In genomic region chr5:17235736-17236330, GRCh38 we compare ENCODE assay signal across 23 cellular contexts. TPM values are rescaled to one million over a fixed set of nuclear protein-coding genes. Genes with fewer than 3 reads are reported as not detected.
DNase-seq lines count a peak whose midpoint lies in the region; ATAC-seq and TF ChIP-seq lines count a peak whose summit lies in the region.
"Had no signal": no experiment of that assay in that cellular context is flagged by ENCODE, and none has a peak within 500 bp of the region (broad histone marks: within the 10 kb centered on the region; RNA-seq: fewer than 3 reads in every experiment).

No MANE protein-coding gene starts in this region.

- no peak overlapping the region for H3K4me3 ChIP-seq in smooth muscle cell
- no peak overlapping the region for H3K4me3 ChIP-seq in stomach
- H3K4me3 ChIP-seq: cardiac muscle cell, tibial artery had no signal

- TF ChIP-seq POLR2A in stomach (IDR thresholded peaks at IDR 0.05) = no peak

- peak overlapping the region; percentile 43 for H3K27ac ChIP-seq in smooth muscle cell (ENCODE audit: low read depth)
- no peak overlapping the region for H3K27ac ChIP-seq in substantia nigra (ENCODE audit: low read depth, low read length, poor library complexity, severe bottlenecking)
- H3K27ac ChIP-seq in stomach = peak overlapping the region in 1 of 5 donors; percentile 4
- H3K27ac ChIP-seq: cardiac muscle cell, tibial artery had no signal

- POLR2A ChIA-PET in activated B cell treated with CpG ODN at 0.5 μM for 24 hours (lab: Charles Lee) = interaction anchor here (0.6 to 3.1 kb wide), 7 partner anchors 10 to 83 kb away, joined by 3 to 8 read pairs (median 5); partner anchors contain the start of gene BASP1

- H3K4me1 ChIP-seq in smooth muscle cell (ENCODE audit: low read depth) (peaks cover 9% of the 10 kb centered on the region), stomach (peaks cover 0 to 10% (median 1%) of the 10 kb centered on the region in 4 donors)

- no peak for TF ChIP-seq EP300 in stomach (IDR thresholded peaks at IDR 0.05)

- H4K20me1 ChIP-seq in smooth muscle cell (ENCODE audit: low read depth) = peaks cover 100% of the 10 kb centered on the region

- H3K9ac ChIP-seq in smooth muscle cell (ENCODE audit: low read depth) = no peak overlapping the region

- H3K36me3 ChIP-seq in smooth muscle cell (ENCODE audit: low read depth) = peaks cover 5% of the 10 kb centered on the region
- no peaks in the 10 kb centered on the region for H3K36me3 ChIP-seq in stomach
- H3K36me3 ChIP-seq: cardiac muscle cell, tibial artery had no signal

- H3K4me3 Mint-ChIP-seq in activated B cell treated with CpG ODN at 0.5 μM for 24 hours = no peak overlapping the region
- no peak overlapping the region for H3K4me3 Mint-ChIP-seq in activated T-cell treated with anti-CD3 and anti-CD28 coated beads, Interleukin-2, amount 50 U/mL, for 72 hours
- H3K4me3 Mint-ChIP-seq: activated T-cell treated with anti-CD3 and anti-CD28 coated beads, Interleukin-2, amount 50 U/mL, for 24 hours; H9; natural killer cell had no signal

- ATAC-seq in activated B cell treated with CpG ODN at 0.5 μM for 24 hours (ENCODE audit: low read depth) = no peak
- no peak for ATAC-seq in activated T-cell treated with anti-CD3 and anti-CD28 coated beads, Interleukin-2, amount 50 U/mL, for 72 hours (replicated peaks in 1 of 2)
- ATAC-seq: natural killer cell had no signal

- CTCF ChIA-PET in activated B cell treated with CpG ODN at 0.5 μM for 24 hours (lab: Charles Lee) = interaction anchor here (1.8 kb wide), 1 partner anchor 20 kb away, joined by 5 read pairs; no protein-coding TSS in a partner anchor

- peaks cover 100% of the 10 kb centered on the region for H3K79me2 ChIP-seq in smooth muscle cell (ENCODE audit: low read depth)

- peaks cover 76% of the 10 kb centered on the region for H3K36me3 Mint-ChIP-seq in activated B cell treated with CpG ODN at 0.5 μM for 24 hours (ENCODE audit: low read depth)
- no peaks in the 10 kb centered on the region for H3K36me3 Mint-ChIP-seq in activated T-cell treated with anti-CD3 and anti-CD28 coated beads, Interleukin-2, amount 50 U/mL, for 72 hours (ENCODE audit: insufficient read depth in 2 of 2)
- H3K36me3 Mint-ChIP-seq: natural killer cell had no signal

- peak; percentile 87 for DNase-seq in EH (ENCODE audit: low read depth)
- no peak for DNase-seq in activated B cell treated with CpG ODN at 0.5 μM for 24 hours
- peak; percentile 25 for DNase-seq in glomerular visceral epithelial cell (ENCODE audit: extremely low spot score)
- no peak for DNase-seq in smooth muscle cell (lab: John Stamatoyannopoulos, UW; ENCODE audit: unreplicated experiment)
- DNase-seq in activated T-cell treated with anti-CD3 and anti-CD28 coated beads, Interleukin-2, amount 50 U/mL, for 72 hours = no peak
- no peak for DNase-seq in T-helper 1 cell
- DNase-seq in substantia nigra (lab: John Stamatoyannopoulos, UW) = no peak
- no peak for DNase-seq in stomach
- DNase-seq: activated CD4-positive, alpha-beta T cell treated with anti-CD3 and anti-CD28 coated beads, Interleukin-2, amount 50 U/mL, for 4 hours; activated naive CD4-positive, alpha-beta T cell treated with anti-CD3 and anti-CD28 coated beads, Interleukin-2, amount 50 U/mL, for 16 hours; activated T-cell treated with anti-CD3 and anti-CD28 coated beads, Interleukin-2, amount 50 U/mL, for 24 hours; H9; MV-4-11; natural killer cell; NCI-H1930; NCI-H446; NK-92 treated with Interleukin-12 subunit alpha and Interleukin-12 subunit beta, amount 100 ng/mL, for 24 hours; RPMI8226; small intestine; stimulated activated CD8-positive, alpha-beta memory T cell treated with anti-CD3 and anti-CD28 coated beads, Interleukin-4, amount 100 ng/mL, for 48 hours had no signal

- peaks cover 86% of the 10 kb centered on the region for H3K4me1 Mint-ChIP-seq in activated B cell treated with CpG ODN at 0.5 μM for 24 hours
- H3K4me1 Mint-ChIP-seq in activated T-cell treated with anti-CD3 and anti-CD28 coated beads, Interleukin-2, amount 50 U/mL, for 72 hours (ENCODE audit: low read depth) = no peaks in the 10 kb centered on the region
- H3K4me1 Mint-ChIP-seq: natural killer cell had no signal

- no peaks in the 10 kb centered on the region for H3K27me3 ChIP-seq in smooth muscle cell (ENCODE audit: low read depth)
- no peaks in the 10 kb centered on the region for H3K27me3 ChIP-seq in stomach
- H3K27me3 ChIP-seq: cardiac muscle cell, tibial artery had no signal

- H3K27ac Mint-ChIP-seq in activated B cell treated with CpG ODN at 0.5 μM for 24 hours = peak overlapping the region; percentile 36
- no peak overlapping the region for H3K27ac Mint-ChIP-seq in activated T-cell treated with anti-CD3 and anti-CD28 coated beads, Interleukin-2, amount 50 U/mL, for 72 hours
- H3K27ac Mint-ChIP-seq: activated T-cell treated with anti-CD3 and anti-CD28 coated beads, Interleukin-2, amount 50 U/mL, for 24 hours; natural killer cell had no signal

- H3K9me3 Mint-ChIP-seq in activated B cell treated with CpG ODN at 0.5 μM for 24 hours = no peaks in the 10 kb centered on the region
- no peaks in the 10 kb centered on the region for H3K9me3 Mint-ChIP-seq in activated T-cell treated with anti-CD3 and anti-CD28 coated beads, Interleukin-2, amount 50 U/mL, for 72 hours
- H3K9me3 Mint-ChIP-seq: activated T-cell treated with anti-CD3 and anti-CD28 coated beads, Interleukin-2, amount 50 U/mL, for 24 hours; H9; IgD-negative memory B cell had no signal

- H3F3A ChIP-seq in smooth muscle cell (ENCODE audit: low read depth) = no peaks in the 10 kb centered on the region

- WGBS in smooth muscle cell (ENCODE audit: low lambda C conversion rate) = 98% methylated on average over 5 of the region's 5 CpGs
- WGBS in stomach, 5 donors = 88 to 94% (median 93%) methylated on average over 5 of the region's 5 CpGs

- H3K9me3 ChIP-seq in smooth muscle cell (replicated peaks; ENCODE audit: low read depth) (no peaks in the 10 kb centered on the region), stomach (no peaks in the 10 kb centered on the region)
- H3K9me3 ChIP-seq: tibial artery had no signal

- no peaks in the 10 kb centered on the region for H3K27me3 Mint-ChIP-seq in activated B cell treated with CpG ODN at 0.5 μM for 24 hours
- H3K27me3 Mint-ChIP-seq in activated T-cell treated with anti-CD3 and anti-CD28 coated beads, Interleukin-2, amount 50 U/mL, for 72 hours (ENCODE audit: low read depth) = no peaks in the 10 kb centered on the region
- H3K27me3 Mint-ChIP-seq: activated T-cell treated with anti-CD3 and anti-CD28 coated beads, Interleukin-2, amount 50 U/mL, for 24 hours; IgD-negative memory B cell had no signal

- TF ChIP-seq CTCF in activated B cell treated with CpG ODN at 0.5 μM for 24 hours (IDR thresholded peaks at IDR 0.05) (no peak), smooth muscle cell (IDR thresholded peaks at IDR 0.05; ENCODE audit: borderline replicate concordance, insufficient read depth, poor library complexity, severe bottlenecking) (no peak), stomach (IDR thresholded peaks at IDR 0.05) (no peak)

- no peak overlapping the region for H2AFZ ChIP-seq in smooth muscle cell (ENCODE audit: low read depth)

- intact Hi-C loops in activated B cell treated with CpG ODN at 0.5 μM for 24 hours (cut with micrococcal nuclease) = no loop called here
- intact Hi-C loops in stomach (cut with DNase I; ENCODE audit: low total_unique reads) = no loop called here

- peak overlapping the region; percentile 13 for H3K4me2 ChIP-seq in smooth muscle cell

RNA-seq across cellular contexts. Expression of gene BASP1, which starts 18.4 kb away (rescaled TPM):
- 316 and 318 TPM in 2 replicates for total RNA-seq in activated B cell treated with CpG ODN at 0.5 μM for 24 hours
- 194 and 196 TPM in 2 replicates for total RNA-seq in smooth muscle cell
- 292 and 304 TPM in 2 replicates for polyA plus RNA-seq in smooth muscle cell
- 1 to 10 TPM; 1.2 to 1.8 TPM for total RNA-seq in activated T-cell treated with anti-CD3 and anti-CD28 coated beads, Interleukin-2, amount 50 U/mL, for 72 hours
- 10 to 100 TPM in 3 of 5 donors, 1 to 10 TPM in 2; 4.0 to 41.7 (median 15.1) TPM for total RNA-seq in stomach
- 10 to 100 TPM in 2 of 3 donors, 1 to 10 TPM in 1; 8.7 to 60.8 (median 34.6) TPM for polyA plus RNA-seq in stomach

Comparison
In these comparisons a context has a peak if more than half of its experiments do, and no peak if none do; other contexts are left out.
1. DNase-seq: peak in EH (single experiment) and glomerular visceral epithelial cell (single experiment); none in activated B cell treated with CpG ODN at 0.5 μM for 24 hours (single experiment), smooth muscle cell (single experiment), activated T-cell treated with anti-CD3 and anti-CD28 coated beads, Interleukin-2, amount 50 U/mL, for 72 hours (0 of 2), T-helper 1 cell (0 of 5), substantia nigra (0 of 49) and stomach (single experiment).